ENCODE assay signal across 7 cellular contexts in the genomic region with DNA sequence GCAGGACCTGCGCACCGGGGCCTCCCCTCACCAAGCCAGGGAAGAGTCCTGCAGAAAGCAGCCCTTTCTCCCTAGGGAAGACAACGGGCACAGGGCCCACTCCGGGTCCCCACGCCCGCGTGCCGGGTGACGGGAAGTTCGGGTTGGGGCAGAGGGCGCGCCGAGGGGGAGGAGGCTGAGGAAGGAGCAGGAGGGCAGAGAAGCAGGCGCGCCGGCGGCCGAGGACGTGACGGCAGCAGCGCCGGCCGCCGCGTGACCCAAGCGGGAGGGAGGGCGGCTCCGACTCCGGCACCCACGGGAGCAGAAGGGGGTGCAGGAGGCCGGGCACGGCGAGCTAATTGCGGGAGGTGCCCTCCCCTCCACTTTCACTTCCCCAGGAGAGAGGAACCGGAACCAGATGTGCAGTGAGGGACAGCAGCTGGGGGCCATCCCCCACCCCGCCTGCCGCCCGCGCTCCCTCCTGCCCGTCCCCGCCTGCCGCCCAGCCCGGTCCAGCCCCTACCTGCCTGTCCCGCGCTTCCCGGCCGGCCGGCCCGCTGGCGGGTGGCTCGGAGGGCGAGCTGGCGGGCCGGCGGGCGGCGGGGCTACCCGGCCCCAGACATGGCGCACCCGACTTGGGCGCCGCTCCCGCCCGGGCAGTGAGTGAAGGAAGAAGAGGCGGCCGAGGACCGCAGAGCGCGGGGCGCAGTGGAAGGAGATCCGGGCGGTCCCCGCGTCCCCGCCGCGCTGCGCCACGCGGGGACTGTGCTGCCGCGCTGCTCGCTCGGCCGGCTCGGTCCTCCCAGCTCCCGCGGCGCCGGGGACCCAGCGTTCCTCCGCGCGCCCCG. TPM values are rescaled to one million over a fixed set of nuclear protein-coding genes. Genes with fewer than 3 reads are reported as not detected.
DNase-seq lines count a peak whose midpoint lies in the region; ATAC-seq lines count a peak whose summit lies in the region.

No MANE protein-coding gene starts in this region.

- DNase-seq in NAMALWA (ENCODE audit: low spot score) (peak; percentile 98), cerebellum (ENCODE audit: low spot score) (peak; percentile 77), left kidney (ENCODE audit: low read depth, low spot score) (peak; percentile 79)
- DNase-seq in activated CD4-positive, CD25-positive, alpha-beta regulatory T cell (lab: John Stamatoyannopoulos, UW), result peak; percentile 37 to 66 (median 50)
- DNase-seq in stimulated activated CD4-positive, alpha-beta T cell treated with anti-CD3 and anti-CD28 coated beads, Interleukin-2, amount 100 ng/mL, for 48 hours, result peak; percentile 56 to 62

- ATAC-seq in GM18498 (IDR thresholded peaks at IDR 0.05; ENCODE audit: unreplicated experiment) (peak; percentile 70), HG02571 (IDR thresholded peaks at IDR 0.05; ENCODE audit: unreplicated experiment) (peak; percentile 64)

RNA-seq across cellular contexts. Expression of gene DENND4B, which starts 0.5 kb away (rescaled TPM):
- 31.1 TPM for total RNA-seq in cerebellum

RNA-seq across cellular contexts. Expression of gene CRTC2, which starts 12.4 kb away (rescaled TPM):
- total RNA-seq in cerebellum, result 13.2 TPM

RNA-seq across cellular contexts. Expression of gene SLC39A1, which starts 17.3 kb away (rescaled TPM):
- total RNA-seq in cerebellum, result 22.0 TPM

RNA-seq across cellular contexts. Expression of gene CREB3L4, which starts 21.7 kb away (rescaled TPM):
- total RNA-seq in cerebellum, result 13.8 TPM

RNA-seq across cellular contexts. Expression of gene GATAD2B, which starts 23.2 kb away (rescaled TPM):
- 19.4 TPM for total RNA-seq in cerebellum

Comparison
In these comparisons a context has a peak if more than half of its experiments do, and no peak if none do; other contexts are left out.
1. Peak in every context shown above with its lines: DNase-seq and ATAC-seq.